4 cellular contexts compared by ENCODE assay signal in the genomic region with DNA sequence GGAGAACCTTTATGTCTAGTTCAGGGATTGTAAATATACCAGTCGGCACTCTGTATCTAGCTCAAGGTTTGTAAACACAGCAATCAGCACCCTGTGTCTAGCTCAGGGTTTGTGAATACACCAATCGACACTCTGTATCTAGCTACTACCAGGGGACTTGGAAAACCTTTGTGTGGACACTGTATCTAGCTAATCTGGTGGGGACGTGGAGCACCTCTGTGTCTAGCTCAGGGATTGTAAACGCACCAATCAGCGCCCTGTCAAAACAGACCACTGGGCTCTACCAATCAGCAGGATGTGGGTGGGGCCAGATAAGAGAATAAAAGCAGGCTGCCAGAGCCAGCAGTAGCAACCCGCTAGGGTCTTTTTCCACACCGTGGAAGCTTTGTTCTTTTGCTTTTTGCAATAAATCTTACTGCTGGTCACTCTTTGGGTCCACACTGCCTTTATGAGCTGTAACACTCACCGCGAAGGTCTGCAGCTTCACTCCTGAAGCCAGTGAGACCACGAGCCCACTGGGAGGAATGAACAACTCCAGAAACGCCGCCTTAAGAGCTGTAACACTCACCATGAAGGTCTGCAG. TPM values are rescaled to one million over a fixed set of nuclear protein-coding genes. Genes with fewer than 3 reads are reported as not detected.
"Had no signal": no experiment of that assay in that cellular context is flagged by ENCODE, and none has a peak within 500 bp of the region (broad histone marks: within the 10 kb centered on the region; RNA-seq: fewer than 3 reads in every experiment).

No MANE protein-coding gene starts in this region.

RNA-seq across cellular contexts. Expression of a gene that starts 46.1 kb away (rescaled TPM):
- total RNA-seq: foreskin keratinocyte, kidney epithelial cell, progenitor cell of endocrine pancreas, renal cortical epithelial cell had no signal
- polyA plus RNA-seq: foreskin keratinocyte had no signal
